ENCODE assay signal across 1 cellular context in the genomic region with DNA sequence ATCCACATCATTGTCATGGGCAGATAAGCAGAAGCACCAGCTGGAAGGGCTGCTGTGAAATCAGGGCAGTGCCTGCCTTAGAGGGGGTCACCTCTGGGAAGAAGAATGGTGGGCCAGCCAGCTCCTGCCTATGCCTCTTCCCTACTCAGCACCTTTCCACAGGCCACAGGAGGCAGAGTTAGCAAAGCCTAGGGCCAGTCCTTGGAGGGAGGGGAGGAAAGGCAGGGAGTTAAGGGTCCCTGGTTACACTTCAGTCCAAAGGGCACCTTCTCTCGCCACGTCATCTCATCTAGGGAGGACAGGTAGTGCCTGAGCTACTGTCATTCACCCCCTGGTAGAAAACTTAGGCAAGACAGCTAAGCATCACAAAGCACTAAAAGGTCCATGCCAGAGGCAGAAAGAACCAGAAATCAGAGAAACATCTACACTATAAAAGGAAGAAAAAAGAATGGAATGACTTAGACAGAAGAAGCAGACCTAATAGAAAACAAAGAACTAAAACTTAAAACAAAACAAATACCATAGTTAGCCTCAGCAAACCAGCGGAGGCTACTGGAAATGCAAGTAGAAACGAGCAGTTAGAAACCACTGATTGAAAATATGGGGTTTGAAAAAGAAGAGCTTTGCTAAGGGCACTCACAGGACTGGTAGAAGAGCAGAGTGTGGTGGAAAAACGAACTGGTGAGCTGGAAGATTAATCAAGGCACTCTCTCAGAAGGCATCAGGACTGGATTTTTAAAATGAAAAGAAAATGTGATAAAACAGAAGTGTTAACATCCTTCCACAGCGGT.
TF ChIP-seq lines count a peak whose summit lies in the region.

No MANE protein-coding gene starts in this region.

TF ChIP-seq in WTC11, 78 proteins besides CTCF, POLR2A, EP300 and RAD21 (continued from another document):
- TF ChIP-seq, protein P1, sequence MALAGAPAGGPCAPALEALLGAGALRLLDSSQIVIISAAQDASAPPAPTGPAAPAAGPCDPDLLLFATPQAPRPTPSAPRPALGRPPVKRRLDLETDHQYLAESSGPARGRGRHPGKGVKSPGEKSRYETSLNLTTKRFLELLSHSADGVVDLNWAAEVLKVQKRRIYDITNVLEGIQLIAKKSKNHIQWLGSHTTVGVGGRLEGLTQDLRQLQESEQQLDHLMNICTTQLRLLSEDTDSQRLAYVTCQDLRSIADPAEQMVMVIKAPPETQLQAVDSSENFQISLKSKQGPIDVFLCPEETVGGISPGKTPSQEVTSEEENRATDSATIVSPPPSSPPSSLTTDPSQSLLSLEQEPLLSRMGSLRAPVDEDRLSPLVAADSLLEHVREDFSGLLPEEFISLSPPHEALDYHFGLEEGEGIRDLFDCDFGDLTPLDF (CRISPR knock-in tag; IDR thresholded peaks at IDR 0.05) = no peak
- TF ChIP-seq, protein P2, sequence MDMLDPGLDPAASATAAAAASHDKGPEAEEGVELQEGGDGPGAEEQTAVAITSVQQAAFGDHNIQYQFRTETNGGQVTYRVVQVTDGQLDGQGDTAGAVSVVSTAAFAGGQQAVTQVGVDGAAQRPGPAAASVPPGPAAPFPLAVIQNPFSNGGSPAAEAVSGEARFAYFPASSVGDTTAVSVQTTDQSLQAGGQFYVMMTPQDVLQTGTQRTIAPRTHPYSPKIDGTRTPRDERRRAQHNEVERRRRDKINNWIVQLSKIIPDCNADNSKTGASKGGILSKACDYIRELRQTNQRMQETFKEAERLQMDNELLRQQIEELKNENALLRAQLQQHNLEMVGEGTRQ (CRISPR knock-in tag; IDR thresholded peaks at IDR 0.05) = no peak
- no peak for TF ChIP-seq FOXP1 (CRISPR knock-in tag; IDR thresholded peaks at IDR 0.05; ENCODE audit: borderline replicate concordance)
- TF ChIP-seq IRF2 (CRISPR knock-in tag; IDR thresholded peaks at IDR 0.05; ENCODE audit: borderline replicate concordance, low read depth) = no peak
- no peak for TF ChIP-seq JUN (CRISPR knock-in tag; IDR thresholded peaks at IDR 0.05)
- no peak for TF ChIP-seq ZNF121 (CRISPR knock-in tag; IDR thresholded peaks at IDR 0.05)
- TF ChIP-seq ZNF317 (CRISPR knock-in tag; IDR thresholded peaks at IDR 0.05; ENCODE audit: borderline replicate concordance, low read depth) = no peak
- no peak for TF ChIP-seq KAT7 (CRISPR knock-in tag; IDR thresholded peaks at IDR 0.05; ENCODE audit: borderline replicate concordance)
- TF ChIP-seq, protein P3, sequence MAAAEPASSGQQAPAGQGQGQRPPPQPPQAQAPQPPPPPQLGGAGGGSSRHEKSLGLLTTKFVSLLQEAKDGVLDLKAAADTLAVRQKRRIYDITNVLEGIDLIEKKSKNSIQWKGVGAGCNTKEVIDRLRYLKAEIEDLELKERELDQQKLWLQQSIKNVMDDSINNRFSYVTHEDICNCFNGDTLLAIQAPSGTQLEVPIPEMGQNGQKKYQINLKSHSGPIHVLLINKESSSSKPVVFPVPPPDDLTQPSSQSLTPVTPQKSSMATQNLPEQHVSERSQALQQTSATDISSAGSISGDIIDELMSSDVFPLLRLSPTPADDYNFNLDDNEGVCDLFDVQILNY (CRISPR knock-in tag; IDR thresholded peaks at IDR 0.05) = no peak
TF ChIP-seq in WTC11: peak in this region for 0.
